In the genomic region with DNA sequence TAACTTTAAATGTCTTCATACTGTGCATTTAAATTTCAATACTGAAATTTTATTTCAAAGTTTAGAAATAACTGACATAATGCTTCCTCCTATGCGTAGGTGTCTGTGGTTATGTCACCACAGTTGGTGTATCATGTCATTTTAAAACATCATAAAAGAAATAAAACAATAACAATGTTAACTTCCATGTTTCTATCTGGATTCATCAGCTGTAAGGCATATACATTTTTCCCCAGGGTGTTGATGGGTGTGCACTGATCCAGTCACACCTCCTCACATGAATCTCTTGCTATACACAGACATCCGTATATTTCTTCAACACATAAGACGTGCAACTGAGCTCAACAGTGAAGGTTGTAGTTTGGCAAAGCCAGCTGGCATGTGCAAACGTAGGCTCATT, we compare ENCODE assay signal across 1 cellular context.
TF ChIP-seq lines count a peak whose summit lies in the region.

No MANE protein-coding gene starts in this region.

TF ChIP-seq in HepG2, 621 proteins besides CTCF, POLR2A, EP300 and RAD21 (continued from another document):
- TF ChIP-seq, protein P1, sequence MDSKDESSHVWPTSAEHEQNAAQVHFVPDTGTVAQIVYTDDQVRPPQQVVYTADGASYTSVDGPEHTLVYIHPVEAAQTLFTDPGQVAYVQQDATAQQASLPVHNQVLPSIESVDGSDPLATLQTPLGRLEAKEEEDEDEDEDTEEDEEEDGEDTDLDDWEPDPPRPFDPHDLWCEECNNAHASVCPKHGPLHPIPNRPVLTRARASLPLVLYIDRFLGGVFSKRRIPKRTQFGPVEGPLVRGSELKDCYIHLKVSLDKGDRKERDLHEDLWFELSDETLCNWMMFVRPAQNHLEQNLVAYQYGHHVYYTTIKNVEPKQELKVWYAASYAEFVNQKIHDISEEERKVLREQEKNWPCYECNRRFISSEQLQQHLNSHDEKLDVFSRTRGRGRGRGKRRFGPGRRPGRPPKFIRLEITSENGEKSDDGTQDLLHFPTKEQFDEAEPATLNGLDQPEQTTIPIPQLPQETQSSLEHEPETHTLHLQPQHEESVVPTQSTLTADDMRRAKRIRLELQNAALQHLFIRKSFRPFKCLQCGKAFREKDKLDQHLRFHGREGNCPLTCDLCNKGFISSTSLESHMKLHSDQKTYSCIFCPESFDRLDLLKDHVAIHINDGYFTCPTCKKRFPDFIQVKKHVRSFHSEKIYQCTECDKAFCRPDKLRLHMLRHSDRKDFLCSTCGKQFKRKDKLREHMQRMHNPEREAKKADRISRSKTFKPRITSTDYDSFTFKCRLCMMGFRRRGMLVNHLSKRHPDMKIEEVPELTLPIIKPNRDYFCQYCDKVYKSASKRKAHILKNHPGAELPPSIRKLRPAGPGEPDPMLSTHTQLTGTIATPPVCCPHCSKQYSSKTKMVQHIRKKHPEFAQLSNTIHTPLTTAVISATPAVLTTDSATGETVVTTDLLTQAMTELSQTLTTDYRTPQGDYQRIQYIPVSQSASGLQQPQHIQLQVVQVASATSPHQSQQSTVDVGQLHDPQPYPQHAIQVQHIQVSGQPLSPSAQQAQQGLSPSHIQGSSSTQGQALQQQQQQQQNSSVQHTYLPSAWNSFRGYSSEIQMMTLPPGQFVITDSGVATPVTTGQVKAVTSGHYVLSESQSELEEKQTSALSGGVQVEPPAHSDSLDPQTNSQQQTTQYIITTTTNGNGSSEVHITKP (CRISPR knock-in tag; IDR thresholded peaks at IDR 0.05; ENCODE audit: low read depth) = no peak
- TF ChIP-seq ZNF496 (CRISPR knock-in tag; IDR thresholded peaks at IDR 0.05; ENCODE audit: insufficient replicate concordance) (no peak), ZNF337 (CRISPR knock-in tag; IDR thresholded peaks at IDR 0.05; ENCODE audit: borderline replicate concordance, low read depth) (no peak), MIXL1 (CRISPR knock-in tag; IDR thresholded peaks at IDR 0.05) (no peak)
- TF ChIP-seq, protein P2, sequence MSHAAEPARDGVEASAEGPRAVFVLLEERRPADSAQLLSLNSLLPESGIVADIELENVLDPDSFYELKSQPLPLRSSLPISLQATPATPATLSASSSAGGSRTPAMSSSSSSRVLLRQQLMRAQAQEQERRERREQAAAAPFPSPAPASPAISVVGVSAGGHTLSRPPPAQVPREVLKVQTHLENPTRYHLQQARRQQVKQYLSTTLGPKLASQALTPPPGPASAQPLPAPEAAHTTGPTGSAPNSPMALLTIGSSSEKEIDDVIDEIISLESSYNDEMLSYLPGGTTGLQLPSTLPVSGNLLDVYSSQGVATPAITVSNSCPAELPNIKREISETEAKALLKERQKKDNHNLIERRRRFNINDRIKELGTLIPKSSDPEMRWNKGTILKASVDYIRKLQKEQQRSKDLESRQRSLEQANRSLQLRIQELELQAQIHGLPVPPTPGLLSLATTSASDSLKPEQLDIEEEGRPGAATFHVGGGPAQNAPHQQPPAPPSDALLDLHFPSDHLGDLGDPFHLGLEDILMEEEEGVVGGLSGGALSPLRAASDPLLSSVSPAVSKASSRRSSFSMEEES (CRISPR knock-in tag; IDR thresholded peaks at IDR 0.05) = no peak
TF ChIP-seq in HepG2: peak in this region for 0.
